ENCODE assay signal across 9 cellular contexts in the genomic region with DNA sequence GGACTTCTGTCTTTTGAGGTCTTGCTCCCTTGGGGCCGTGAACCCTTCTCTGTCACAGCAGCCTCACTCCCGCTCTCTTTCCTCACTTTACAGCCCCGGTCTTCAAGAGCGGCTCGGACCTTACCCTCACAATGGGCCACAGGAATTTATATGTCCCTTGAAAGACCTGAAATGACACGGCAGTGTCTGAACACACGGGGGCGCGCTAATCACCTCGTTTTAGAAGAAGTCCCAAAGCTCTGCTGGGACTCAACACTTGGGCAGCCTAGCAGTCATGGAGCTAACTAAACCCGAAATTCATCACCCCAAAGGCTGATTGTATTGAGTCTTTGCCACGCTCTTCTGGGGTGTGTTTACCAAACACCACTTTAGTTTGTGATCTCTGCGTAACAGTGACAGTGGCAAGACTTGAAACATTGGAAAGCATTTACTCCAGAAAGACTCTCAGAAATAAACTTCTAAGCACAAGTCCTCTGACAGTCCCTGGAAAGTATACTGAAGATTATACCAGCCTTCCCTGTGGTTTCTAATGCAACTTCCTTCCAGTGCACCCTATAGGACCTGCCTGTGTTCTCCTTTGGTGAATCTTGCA. TPM values are rescaled to one million over a fixed set of nuclear protein-coding genes. Genes with fewer than 3 reads are reported as not detected.
DNase-seq lines count a peak whose midpoint lies in the region; ATAC-seq and TF ChIP-seq lines count a peak whose summit lies in the region.
"Had no signal": no experiment of that assay in that cellular context is flagged by ENCODE, and none has a peak within 500 bp of the region (broad histone marks: within the 10 kb centered on the region; RNA-seq: fewer than 3 reads in every experiment).

No MANE protein-coding gene starts in this region.

- H3K9me3 Mint-ChIP-seq in Caco-2 (ENCODE audit: unreplicated experiment), result no peaks in the 10 kb centered on the region
- H3K9me3 Mint-ChIP-seq in naive thymus-derived CD8-positive, alpha-beta T cell, result peaks cover 0 to 11% (median 5%) of the 10 kb centered on the region in 9 donors
- H3K9me3 Mint-ChIP-seq: T-helper 1 cell treated with Interleukin-12 subunit alpha and Interleukin-12 subunit beta and Interleukin-4 antibody, amounts not matched to agents 30 μg/mL and 1 μg/mL, for 36 hours had no signal

- peak; percentile 65 to 79 for TF ChIP-seq CTCF in Caco-2 (IDR thresholded peaks at IDR 0.05; ENCODE audit: insufficient read depth in 1 of 2, low read depth in 1 of 2, low read length in 1 of 2, severe bottlenecking in 1 of 2, unreplicated experiment in 1 of 2)

- H3K4me3 Mint-ChIP-seq in Caco-2 (ENCODE audit: unreplicated experiment), result peak overlapping the region; percentile 13
- no peak overlapping the region for H3K4me3 Mint-ChIP-seq in naive thymus-derived CD8-positive, alpha-beta T cell
- H3K4me3 Mint-ChIP-seq: T-helper 1 cell treated with Interleukin-12 subunit alpha and Interleukin-12 subunit beta and Interleukin-4 antibody, amounts not matched to agents 30 μg/mL and 1 μg/mL, for 36 hours had no signal

- H2AFZ ChIP-seq in GM23248, result peak overlapping the region; percentile 56

- POLR2A ChIA-PET in Caco-2 (lab: Charles Lee), result no interaction called here
- POLR2A ChIA-PET in naive thymus-derived CD8-positive, alpha-beta T cell (lab: Charles Lee), result no interaction called here

- no peak for ATAC-seq in naive thymus-derived CD8-positive, alpha-beta T cell
- ATAC-seq in HG03565 (IDR thresholded peaks at IDR 0.05; ENCODE audit: unreplicated experiment), result no peak

- H3K36me3 ChIP-seq in Caco-2 (ENCODE audit: control insufficient read depth, insufficient read depth, low read length), result no peaks in the 10 kb centered on the region
- no peaks in the 10 kb centered on the region for H3K36me3 ChIP-seq in GM23248 (ENCODE audit: low read depth)

- no peak overlapping the region for H3K9ac ChIP-seq in GM23248

- H3K79me2 ChIP-seq in GM23248 (ENCODE audit: insufficient read depth), result no peaks in the 10 kb centered on the region

- H3K27me3 ChIP-seq in Caco-2 (replicated peaks; ENCODE audit: control insufficient read depth, insufficient read depth, low read length) (no peaks in the 10 kb centered on the region), GM23248 (replicated peaks; ENCODE audit: insufficient read depth) (peaks cover 9% of the 10 kb centered on the region; the same call in 1 of the 2 replicates)

- in situ Hi-C loops in GM23248 (cut with MboI), result no loop called here

- H3K4me3 ChIP-seq in Caco-2 (ENCODE audit: low read depth, low read length) (no peak overlapping the region), GM23248 (no peak overlapping the region)

- H3K27ac ChIP-seq in GM23248, result no peak overlapping the region

- no peaks in the 10 kb centered on the region for H3F3A ChIP-seq in GM23248 (ENCODE audit: insufficient read depth)

- H3K4me1 Mint-ChIP-seq in Caco-2 (ENCODE audit: low read depth, unreplicated experiment), result peaks cover 7% of the 10 kb centered on the region
- peaks cover 0 to 2% (median 0%) of the 10 kb centered on the region in 4 donors for H3K4me1 Mint-ChIP-seq in naive thymus-derived CD8-positive, alpha-beta T cell

- DNase-seq in Caco-2 (peak; percentile 80 to 86), GM23248 (peak; percentile 84), NCI-H526 treated with DMSO at 0.1 percent for 48 hours (lab: John Stamatoyannopoulos, UW) (peak; percentile 51), head of caudate nucleus (peak; percentile 47 to 87 (median 75)), posterior cingulate gyrus (peak; percentile 18 to 95 (median 74))
- DNase-seq in activated T-cell treated with anti-CD3 and anti-CD28 coated beads, Interleukin-2, amount 50 U/mL, for 48 hours, result peak; percentile 66 to 71
- DNase-seq in naive thymus-derived CD8-positive, alpha-beta T cell, result no peak

- 6 to 7% methylated on average over 13 of the region's 13 CpGs for WGBS in GM23248 (ENCODE audit: low coverage in 1 of 2, low lambda C conversion rate in 2 of 2, missing lambda C conversion rate in 2 of 2), 2 experiments

- CTCF ChIA-PET in Caco-2 (lab: Charles Lee), result interaction anchor here (0.8 to 1.0 kb wide), 6 partner anchors 10 to 125 kb away, joined by 3 to 26 read pairs (median 4); no protein-coding TSS in a partner anchor

- H3K9me2 ChIP-seq in GM23248 (ENCODE audit: insufficient read depth), result no peaks in the 10 kb centered on the region

- H3K36me3 Mint-ChIP-seq in Caco-2 (ENCODE audit: insufficient read depth, unreplicated experiment), result no peaks in the 10 kb centered on the region
- peaks cover under 1 to 17% (median 2%) of the 10 kb centered on the region in 3 donors for H3K36me3 Mint-ChIP-seq in naive thymus-derived CD8-positive, alpha-beta T cell

- no peak overlapping the region for H3K27ac Mint-ChIP-seq in Caco-2 (ENCODE audit: unreplicated experiment)
- H3K27ac Mint-ChIP-seq in naive thymus-derived CD8-positive, alpha-beta T cell, result no peak overlapping the region
- H3K27ac Mint-ChIP-seq: T-helper 1 cell treated with Interleukin-12 subunit alpha and Interleukin-12 subunit beta and Interleukin-4 antibody, amounts not matched to agents 30 μg/mL and 1 μg/mL, for 36 hours had no signal

- H3K4me2 ChIP-seq in GM23248 (ENCODE audit: unreplicated experiment), result peak overlapping the region; percentile 24

- no TSS peak for BruUV-seq in Caco-2 (replicated peaks; lab: Mats Ljungman, UMichigan)

- H4K20me1 ChIP-seq in GM23248 (ENCODE audit: insufficient read depth), result no peaks in the 10 kb centered on the region

- H3K27me3 Mint-ChIP-seq in Caco-2 (ENCODE audit: insufficient read depth, unreplicated experiment), result no peaks in the 10 kb centered on the region
- H3K27me3 Mint-ChIP-seq in naive thymus-derived CD8-positive, alpha-beta T cell, result peaks cover 19 to 61% (median 26%) of the 10 kb centered on the region in 5 donors

- H3K9me3 ChIP-seq in Caco-2 (no peaks in the 10 kb centered on the region), GM23248 (ENCODE audit: low read depth) (no peaks in the 10 kb centered on the region)

- no peaks in the 10 kb centered on the region for H3K4me1 ChIP-seq in Caco-2
- no peaks in the 10 kb centered on the region for H3K4me1 ChIP-seq in GM23248 (ENCODE audit: insufficient read depth)

- intact Hi-C loops in Caco-2 (cut with micrococcal nuclease; ENCODE audit: unreplicated experiment), result loop anchor here (1.0 to 10.0 kb wide), 2 partner anchors 63 to 289 kb away; no protein-coding TSS in a partner anchor
- intact Hi-C loops in head of caudate nucleus (cut with DNase I), result no loop called here
- intact Hi-C loops in posterior cingulate gyrus (cut with DNase I), result loop anchor here (5.0 kb wide), 2 partner anchors 64 to 124 kb away; no protein-coding TSS in a partner anchor

RNA-seq across cellular contexts. Expression of a gene that starts 29.0 kb away (rescaled TPM):
- total RNA-seq in Caco-2 (2022), result 0.35 and 0.54 TPM in 2 replicates
- not detected in 2 replicates for total RNA-seq in GM23248 (2014; rRNA removed; shearing (Covaris generic))
- not detected in 2 replicates for polyA plus RNA-seq in GM23248 (2016; fragmentation: Nextera tagmentation; extraction: Ambion mirVana)
- total RNA-seq in naive thymus-derived CD8-positive, alpha-beta T cell, result not detected
- not detected for polyA plus RNA-seq in naive thymus-derived CD8-positive, alpha-beta T cell

RNA-seq across cellular contexts. Expression of a gene that starts 35.2 kb away (rescaled TPM):
- total RNA-seq in Caco-2 (2022), result 150 and 178 TPM in 2 replicates
- total RNA-seq in GM23248 (2014; rRNA removed; shearing (Covaris generic)), result 0.65 TPM in 1 of 2 replicates, not detected in the other
- 0.16 and 0.96 TPM in 2 replicates for polyA plus RNA-seq in GM23248 (2016; fragmentation: Nextera tagmentation; extraction: Ambion mirVana)
- not detected for total RNA-seq in naive thymus-derived CD8-positive, alpha-beta T cell
- polyA plus RNA-seq in naive thymus-derived CD8-positive, alpha-beta T cell, result 1 to 10 TPM in 1 of 3 donors, under 1 TPM in 1, not detected in 1; 0.64 to 1.6 TPM

RNA-seq across cellular contexts. Expression of a gene that starts 52.4 kb away (rescaled TPM):
- not detected in 2 replicates for total RNA-seq in Caco-2 (2022)
- not detected in 2 replicates for total RNA-seq in GM23248 (2014; rRNA removed; shearing (Covaris generic))
- polyA plus RNA-seq in GM23248 (2016; fragmentation: Nextera tagmentation; extraction: Ambion mirVana), result 0.14 and 0.31 TPM in 2 replicates
- not detected for total RNA-seq in naive thymus-derived CD8-positive, alpha-beta T cell
- not detected for polyA plus RNA-seq in naive thymus-derived CD8-positive, alpha-beta T cell

RNA-seq across cellular contexts. Expression of a gene that starts 57.1 kb away (rescaled TPM):
- total RNA-seq in Caco-2 (2022), result not detected in 2 replicates
- not detected in 2 replicates for total RNA-seq in GM23248 (2014; rRNA removed; shearing (Covaris generic))
- not detected in 2 replicates for polyA plus RNA-seq in GM23248 (2016; fragmentation: Nextera tagmentation; extraction: Ambion mirVana)
- not detected for total RNA-seq in naive thymus-derived CD8-positive, alpha-beta T cell
- polyA plus RNA-seq in naive thymus-derived CD8-positive, alpha-beta T cell, result not detected

Comparison
In these comparisons a context has a peak if more than half of its experiments do, and no peak if none do; other contexts are left out.
1. DNase-seq: peak in Caco-2 (2 of 2), GM23248 (single experiment), NCI-H526 treated with DMSO at 0.1 percent for 48 hours (single experiment), activated T-cell treated with anti-CD3 and anti-CD28 coated beads, Interleukin-2, amount 50 U/mL, for 48 hours (2 of 2), head of caudate nucleus (42 of 42) and posterior cingulate gyrus (10 of 10); none in naive thymus-derived CD8-positive, alpha-beta T cell (0 of 10).
2. RNA of a gene that starts 35.2 kb away (total RNA-seq): 150 to 178 TPM in Caco-2; 0.65 TPM in GM23248 and not detected in naive thymus-derived CD8-positive, alpha-beta T cell; every median in the first group is over 10 times any median in the second.